In genomic region chr16:10992797-10993196, GRCh38 we compare ENCODE assay signal across 10 cellular contexts. TPM values are rescaled to one million over a fixed set of nuclear protein-coding genes. Genes with fewer than 3 reads are reported as not detected.
A peak's percentile ranks its signal among the peaks of the same experiment; 100 is the strongest.
DNase-seq lines count a peak whose midpoint lies in the region; ATAC-seq and TF ChIP-seq lines count a peak whose summit lies in the region.
"Had no signal": no experiment of that assay in that cellular context is flagged by ENCODE, and none has a peak within 500 bp of the region (broad histone marks: within the 10 kb centered on the region; RNA-seq: fewer than 3 reads in every experiment).

No MANE protein-coding gene starts in this region.

- peak overlapping the region; percentile 92 for H3K27ac Mint-ChIP-seq in activated T-cell treated with anti-CD3 and anti-CD28 coated beads, Interleukin-2, amount 50 U/mL, for 72 hours
- H3K27ac Mint-ChIP-seq: memory B cell had no signal

- peaks cover 95% of the 10 kb centered on the region for H3K4me1 Mint-ChIP-seq in activated T-cell treated with anti-CD3 and anti-CD28 coated beads, Interleukin-2, amount 50 U/mL, for 72 hours (ENCODE audit: low read depth)

- peaks cover 16% of the 10 kb centered on the region for H3K36me3 ChIP-seq in suprapubic skin

- intact Hi-C loops in dorsolateral prefrontal cortex (cut with DNase I): no loop called here

- no peak for TF ChIP-seq EP300 in suprapubic skin (IDR thresholded peaks at IDR 0.05)

- peak overlapping the region; percentile 45 to 73 for H3K4me3 Mint-ChIP-seq in activated T-cell treated with anti-CD3 and anti-CD28 coated beads, Interleukin-2, amount 50 U/mL, for 72 hours
- H3K4me3 Mint-ChIP-seq: memory B cell had no signal

- H3K36me3 Mint-ChIP-seq in activated T-cell treated with anti-CD3 and anti-CD28 coated beads, Interleukin-2, amount 50 U/mL, for 72 hours (ENCODE audit: insufficient read depth in 2 of 2): peaks cover 19 to 20% of the 10 kb centered on the region in 2 donors

- no peaks in the 10 kb centered on the region for H3K9me3 ChIP-seq in suprapubic skin

- H3K4me3 ChIP-seq in suprapubic skin (no peak overlapping the region), dorsolateral prefrontal cortex (no peak overlapping the region)

- WGBS in suprapubic skin: 51% methylated on average over 5 of the region's 5 CpGs

- H3K4me1 ChIP-seq in suprapubic skin: peaks cover 13% of the 10 kb centered on the region

- DNase-seq in A172 (ENCODE audit: low spot score): peak; percentile 85
- DNase-seq in H4 (ENCODE audit: low spot score): peak; percentile 70
- peak; percentile 60 to 63 for DNase-seq in activated T-cell treated with anti-CD3 and anti-CD28 coated beads, Interleukin-2, amount 50 U/mL, for 72 hours
- peak; percentile 83 for DNase-seq in islet precursor cell
- DNase-seq in NCI-H2081 treated with DMSO at 0.1 percent for 48 hours (lab: John Stamatoyannopoulos, UW): no peak
- DNase-seq in suprapubic skin (ENCODE audit: low spot score in 2 of 2): no peak
- no peak for DNase-seq in activated gamma-delta T cell treated with Interleukin-2 at 50 U/mL for 16 hours
- no peak for DNase-seq in dorsolateral prefrontal cortex
- DNase-seq: NCI-H82 had no signal

- H3K27me3 Mint-ChIP-seq in activated T-cell treated with anti-CD3 and anti-CD28 coated beads, Interleukin-2, amount 50 U/mL, for 72 hours (ENCODE audit: low read depth): no peaks in the 10 kb centered on the region
- H3K27me3 Mint-ChIP-seq: memory B cell had no signal

- no peak for TF ChIP-seq POLR2A in suprapubic skin (IDR thresholded peaks at IDR 0.05)

- H3K9me3 Mint-ChIP-seq in activated T-cell treated with anti-CD3 and anti-CD28 coated beads, Interleukin-2, amount 50 U/mL, for 72 hours: no peaks in the 10 kb centered on the region
- H3K9me3 Mint-ChIP-seq: memory B cell had no signal

- no peaks in the 10 kb centered on the region for H3K27me3 ChIP-seq in suprapubic skin
- H3K27me3 ChIP-seq in dorsolateral prefrontal cortex: no peaks in the 10 kb centered on the region

- H3K27ac ChIP-seq in suprapubic skin (no peak overlapping the region), dorsolateral prefrontal cortex (no peak overlapping the region)

- TF ChIP-seq CTCF in suprapubic skin (IDR thresholded peaks at IDR 0.05): no peak
- no peak for TF ChIP-seq CTCF in dorsolateral prefrontal cortex (IDR thresholded peaks at IDR 0.05 in 54 of 56, conservative IDR thresholded peaks at IDR 0.05 in 2 of 56; ENCODE audit: low read depth in 1 of 56, partially characterized antibody in 56 of 56)

- no peak for ATAC-seq in activated T-cell treated with anti-CD3 and anti-CD28 coated beads, Interleukin-2, amount 50 U/mL, for 72 hours (replicated peaks in 1 of 2)

RNA-seq across cellular contexts. Expression of gene CLEC16A, which starts 48.4 kb away (rescaled TPM):
- 13.3 and 17.3 TPM in 2 replicates for total RNA-seq in A172 (2014; rRNA removed; shearing (Covaris generic))
- 4.5 and 7.2 TPM in 2 replicates for total RNA-seq in H4 (2014; rRNA removed; shearing (Covaris generic))
- 10 to 100 TPM; 29.9 to 32.3 TPM for total RNA-seq in activated T-cell treated with anti-CD3 and anti-CD28 coated beads, Interleukin-2, amount 50 U/mL, for 72 hours
- total RNA-seq in suprapubic skin (10 to 100 TPM; 37.2 to 62.3 (median 39.0) TPM), dorsolateral prefrontal cortex (10 to 100 TPM; 40.5 to 75.1 (median 58.1) TPM)

RNA-seq across cellular contexts. Expression of gene DEXI, which starts 50.5 kb away (rescaled TPM):
- total RNA-seq in A172 (2014; rRNA removed; shearing (Covaris generic)): 65.9 and 66.5 TPM in 2 replicates
- 39.9 and 42.0 TPM in 2 replicates for total RNA-seq in H4 (2014; rRNA removed; shearing (Covaris generic))
- total RNA-seq in activated T-cell treated with anti-CD3 and anti-CD28 coated beads, Interleukin-2, amount 50 U/mL, for 72 hours: 10 to 100 TPM; 24.4 to 26.7 TPM
- total RNA-seq in suprapubic skin (10 to 100 TPM; 35.9 to 72.7 (median 58.3) TPM), dorsolateral prefrontal cortex (10 to 100 TPM; 40.9 to 88.1 (median 56.7) TPM)

Comparison
In these comparisons a context has a peak if more than half of its experiments do, and no peak if none do; other contexts are left out.
1. DNase-seq: peak in A172 (single experiment), H4 (single experiment), activated T-cell treated with anti-CD3 and anti-CD28 coated beads, Interleukin-2, amount 50 U/mL, for 72 hours (2 of 2) and islet precursor cell (single experiment); none in NCI-H2081 treated with DMSO at 0.1 percent for 48 hours (single experiment), suprapubic skin (0 of 2), activated gamma-delta T cell treated with Interleukin-2 at 50 U/mL for 16 hours (single experiment) and dorsolateral prefrontal cortex (0 of 10).